ENCODE assay signal across 27 cellular contexts in genomic region chr1:38603907-38604306, GRCh38.
"Had no signal": no experiment of that assay in that cellular context is flagged by ENCODE, and none has a peak within 500 bp of the region (broad histone marks: within the 10 kb centered on the region; RNA-seq: fewer than 3 reads in every experiment).

No MANE protein-coding gene starts in this region.

- H3K27ac ChIP-seq: left lung, lower lobe of right lung, neutrophil, ovary, right atrium auricular region, skin epidermis, stomach, testis, thyroid gland, transverse colon, upper lobe of right lung had no signal

- H3K36me3 Mint-ChIP-seq: naive thymus-derived CD8-positive, alpha-beta T cell; stimulated activated naive B cell treated with anti-CD40 and anti-IgM and Interleukin-4, amounts not matched to agents 10 μg/mL and 1 μg/mL and 100 μg/mL, for 72 hours had no signal

- H3K4me1 ChIP-seq: left lung, lower lobe of right lung, right atrium auricular region, stomach, testis, thyroid gland, transverse colon, upper lobe of right lung had no signal

- H3K9me3 Mint-ChIP-seq: naive thymus-derived CD8-positive, alpha-beta T cell; nephron; neural crest cell; stimulated activated naive B cell treated with anti-CD40 and anti-IgM and Interleukin-4, amounts not matched to agents 10 μg/mL and 1 μg/mL and 100 μg/mL, for 72 hours had no signal

- H3K9me3 ChIP-seq: left lung, lower lobe of right lung, neutrophil, ovary, right atrium auricular region, stomach, testis, thyroid gland, transverse colon, upper lobe of right lung had no signal

- ATAC-seq: left colon; left lung; lower lobe of right lung; naive thymus-derived CD8-positive, alpha-beta T cell; sciatic nerve; stimulated activated naive B cell treated with anti-CD40 and anti-IgM and Interleukin-4, amounts not matched to agents 10 μg/mL and 1 μg/mL and 100 μg/mL, for 72 hours; stimulated activated naive CD8-positive, alpha-beta T cell treated with anti-CD3 and anti-CD28 coated beads, Interleukin-15, Interleukin-2, amounts not matched to agents 100 U/mL and 50 U/mL, for 24 hours; upper lobe of right lung had no signal

- DNase-seq: hippocampal formation; kidney; left colon; left lung; lower lobe of right lung; mesenchymal stem cell; naive thymus-derived CD8-positive, alpha-beta T cell; occipital lobe; ovary; stimulated activated CD4-positive, alpha-beta T cell treated with anti-CD3 and anti-CD28 coated beads, Interleukin-12 subunit alpha, Interleukin-12 subunit beta, amount 100 ng/mL, for 4 hours; stimulated activated CD4-positive, alpha-beta T cell treated with anti-CD3 and anti-CD28 coated beads, Interleukin-15, amount 100 ng/mL, for 24 hours; stimulated activated CD4-positive, alpha-beta T cell treated with anti-CD3 and anti-CD28 coated beads, Interleukin-2, amount 100 ng/mL, for 24 hours; stimulated activated CD4-positive, alpha-beta T cell treated with anti-CD3 and anti-CD28 coated beads, Interleukin-4, amount 100 ng/mL, for 1 hour; stimulated activated naive B cell treated with anti-CD40 and anti-IgM and Interleukin-4, amounts not matched to agents 10 μg/mL and 1 μg/mL and 100 μg/mL, for 72 hours; stimulated activated naive CD8-positive, alpha-beta T cell treated with anti-CD3 and anti-CD28 coated beads, Interleukin-15, Interleukin-2, amounts not matched to agents 100 U/mL and 50 U/mL, for 24 hours; stomach; testis; thyroid gland; transverse colon; upper lobe of right lung had no signal

- H3K4me3 Mint-ChIP-seq: naive thymus-derived CD8-positive, alpha-beta T cell; nephron; neural crest cell; stimulated activated naive B cell treated with anti-CD40 and anti-IgM and Interleukin-4, amounts not matched to agents 10 μg/mL and 1 μg/mL and 100 μg/mL, for 72 hours had no signal

- H3K4me3 ChIP-seq: left lung, lower lobe of right lung, ovary, right atrium auricular region, skin epidermis, stomach, testis, thyroid gland, transverse colon, upper lobe of right lung had no signal

- H3K27ac Mint-ChIP-seq: naive thymus-derived CD8-positive, alpha-beta T cell; nephron; progenitor cell of endocrine pancreas; stimulated activated naive B cell treated with anti-CD40 and anti-IgM and Interleukin-4, amounts not matched to agents 10 μg/mL and 1 μg/mL and 100 μg/mL, for 72 hours had no signal

- H3K4me1 Mint-ChIP-seq: nephron had no signal

- H3K36me3 ChIP-seq: left lung, lower lobe of right lung, neutrophil, ovary, right atrium auricular region, stomach, thyroid gland, transverse colon, upper lobe of right lung had no signal

- H3K27me3 ChIP-seq: ovary, right atrium auricular region, testis, thyroid gland, transverse colon, upper lobe of right lung had no signal
